8 cellular contexts compared by ENCODE assay signal in genomic region chr10:72353963-72354355, GRCh38. TPM values are rescaled to one million over a fixed set of nuclear protein-coding genes. Genes with fewer than 3 reads are reported as not detected.
DNase-seq lines count a peak whose midpoint lies in the region; ATAC-seq and TF ChIP-seq lines count a peak whose summit lies in the region.

No MANE protein-coding gene starts in this region.

- peaks cover 17% of the 10 kb centered on the region for H3K4me1 Mint-ChIP-seq in glutamatergic neuron (ENCODE audit: low read depth, unreplicated experiment)

- H4K8ac ChIP-seq in trophoblast cell (ENCODE audit: low read depth, low read length): peak overlapping the region; percentile 97

- H4K12ac ChIP-seq in trophoblast cell (ENCODE audit: low read depth, low read length): peak overlapping the region; percentile 65

- H3K27me3 ChIP-seq in DOHH2 (ENCODE audit: control insufficient read depth, low read length) (no peaks in the 10 kb centered on the region), WERI-Rb-1 (ENCODE audit: insufficient read depth, low read depth, severe bottlenecking) (no peaks in the 10 kb centered on the region), trophoblast cell (ENCODE audit: insufficient read depth, low read length) (no peaks in the 10 kb centered on the region)

- H3K4me3 ChIP-seq in DOHH2 (ENCODE audit: low read length) (peak overlapping the region; percentile 88), WERI-Rb-1 (ENCODE audit: low read depth, low read length) (peak overlapping the region; percentile 87), trophoblast cell (ENCODE audit: low read depth, low read length) (peak overlapping the region; percentile 97)

- H4K20me1 ChIP-seq in DOHH2 (ENCODE audit: control insufficient read depth, insufficient read depth, low read depth, low read length): peaks cover 4% of the 10 kb centered on the region; the same call in 1 of the 2 replicates

- H2BK12ac ChIP-seq in trophoblast cell (ENCODE audit: low read length): no peak overlapping the region

- H3F3A ChIP-seq in DOHH2 (ENCODE audit: control insufficient read depth, insufficient read depth): no peaks in the 10 kb centered on the region

- H3K4ac ChIP-seq in trophoblast cell (ENCODE audit: low read depth, low read length): peak overlapping the region; percentile 50

- peak overlapping the region; percentile 99 for H3K27ac Mint-ChIP-seq in glutamatergic neuron (ENCODE audit: unreplicated experiment)

- peak overlapping the region; percentile 14 for H2AFZ ChIP-seq in trophoblast cell (ENCODE audit: insufficient read depth, low read length, poor library complexity)

- no peak overlapping the region for H3K23ac ChIP-seq in trophoblast cell (ENCODE audit: low read length)

- H3K36me3 Mint-ChIP-seq in glutamatergic neuron (ENCODE audit: unreplicated experiment): peaks cover 6% of the 10 kb centered on the region

- no peak overlapping the region for H2AK5ac ChIP-seq in trophoblast cell (ENCODE audit: low read length)

- TF ChIP-seq CTCF in DOHH2 (IDR thresholded peaks at IDR 0.05; ENCODE audit: low read depth, low read length, poor library complexity, severe bottlenecking) (no peak), WERI-Rb-1 (IDR thresholded peaks at IDR 0.05; ENCODE audit: low read depth, low read length) (no peak), glutamatergic neuron (IDR thresholded peaks at IDR 0.05; ENCODE audit: partially characterized antibody, unreplicated experiment) (no peak)

- peaks cover 51% of the 10 kb centered on the region for H3K79me2 ChIP-seq in DOHH2 (ENCODE audit: control insufficient read depth, low read length)
- H3K79me2 ChIP-seq in trophoblast cell (ENCODE audit: control insufficient read depth, insufficient read depth, low read length, poor library complexity): peaks cover 4% of the 10 kb centered on the region

- H3K27me3 Mint-ChIP-seq in glutamatergic neuron (ENCODE audit: unreplicated experiment): peaks cover 22% of the 10 kb centered on the region

- H3K27ac ChIP-seq in DOHH2 (ENCODE audit: low read depth, low read length) (peak overlapping the region; percentile 81; the same call in 1 of the 2 replicates), WERI-Rb-1 (peak overlapping the region; percentile 99), trophoblast cell (ENCODE audit: low read depth, low read length) (peak overlapping the region; percentile 96)

- peak overlapping the region; percentile 3 for H3K18ac ChIP-seq in trophoblast cell (ENCODE audit: low read length)

- H3K4me1 ChIP-seq in DOHH2 (ENCODE audit: control insufficient read depth, low read length): peaks cover 13% of the 10 kb centered on the region
- H3K4me1 ChIP-seq in trophoblast cell (ENCODE audit: control insufficient read depth in 1 of 2, insufficient read depth in 2 of 2, low read length in 2 of 2): peaks cover 0 to 6% of the 10 kb centered on the region in 2 experiments

- peak overlapping the region; percentile 78 for H3K4me2 ChIP-seq in DOHH2 (ENCODE audit: low read length)
- peak overlapping the region; percentile 68 for H3K4me2 ChIP-seq in trophoblast cell (ENCODE audit: low read length)

- H3K79me1 ChIP-seq in trophoblast cell (ENCODE audit: low read length): peaks cover 7% of the 10 kb centered on the region

- peak overlapping the region; percentile 44 for H4K91ac ChIP-seq in trophoblast cell (ENCODE audit: low read depth, low read length)

- H3K36me3 ChIP-seq in DOHH2 (ENCODE audit: control insufficient read depth, low read length) (peaks cover 22% of the 10 kb centered on the region), WERI-Rb-1 (peaks cover 5% of the 10 kb centered on the region), trophoblast cell (ENCODE audit: control insufficient read depth in 1 of 2, insufficient read depth in 2 of 2, low read length in 2 of 2) (peaks cover 6 to 18% of the 10 kb centered on the region in 2 experiments)

- H3K9me2 ChIP-seq in DOHH2 (replicated peaks; ENCODE audit: control insufficient read depth, low read length): no peaks in the 10 kb centered on the region

- H2BK5ac ChIP-seq in trophoblast cell (ENCODE audit: low read depth, low read length, poor library complexity): no peak overlapping the region

- peak overlapping the region; percentile 96 for H3K4me3 Mint-ChIP-seq in glutamatergic neuron (ENCODE audit: unreplicated experiment)

- H3K9me3 Mint-ChIP-seq in glutamatergic neuron (ENCODE audit: unreplicated experiment): peaks cover 11% of the 10 kb centered on the region

- H2BK120ac ChIP-seq in trophoblast cell (ENCODE audit: insufficient read depth, low read length, poor library complexity): peak overlapping the region; percentile 8

- H3K14ac ChIP-seq in trophoblast cell (ENCODE audit: low read length): peak overlapping the region; percentile 63

- H3K9ac ChIP-seq in trophoblast cell (ENCODE audit: low read length): peak overlapping the region; percentile 87

- H3K9me3 ChIP-seq in DOHH2 (ENCODE audit: control insufficient read depth, insufficient read depth, low read length): no peaks in the 10 kb centered on the region
- no peaks in the 10 kb centered on the region for H3K9me3 ChIP-seq in WERI-Rb-1 (ENCODE audit: severe bottlenecking)
- H3K9me3 ChIP-seq in trophoblast cell (ENCODE audit: insufficient read depth, low read depth, low read length): no peaks in the 10 kb centered on the region

- DNase-seq in WERI-Rb-1 (no peak), glutamatergic neuron (peak; percentile 50), trophoblast cell (peak in 1 of 2 donors; percentile 43), NCI-H2081 treated with DMSO at 0.1 percent for 48 hours (lab: John Stamatoyannopoulos, UW) (no peak), Ammon's horn (ENCODE audit: low spot score) (no peak)

- ATAC-seq in HG02642 (IDR thresholded peaks at IDR 0.05; ENCODE audit: poor library complexity, unreplicated experiment) (peak; percentile 10), HG03520 (IDR thresholded peaks at IDR 0.05; ENCODE audit: unreplicated experiment) (no peak)

- no CpG with 5 or more reads among the region's 23 CpGs for WGBS in trophoblast cell (ENCODE audit: extremely low coverage, insufficient coverage, insufficient read length)

RNA-seq across cellular contexts. Expression of gene DNAJB12, which starts 0.8 kb away (rescaled TPM):
- total RNA-seq in glutamatergic neuron (ENCODE audit: unreplicated experiment): 23.0 TPM
- polyA plus RNA-seq in trophoblast cell (2013): 17.3 and 17.4 TPM in 2 replicates
